Comparison of ENCODE assay signal across 8 cellular contexts in the genomic region with DNA sequence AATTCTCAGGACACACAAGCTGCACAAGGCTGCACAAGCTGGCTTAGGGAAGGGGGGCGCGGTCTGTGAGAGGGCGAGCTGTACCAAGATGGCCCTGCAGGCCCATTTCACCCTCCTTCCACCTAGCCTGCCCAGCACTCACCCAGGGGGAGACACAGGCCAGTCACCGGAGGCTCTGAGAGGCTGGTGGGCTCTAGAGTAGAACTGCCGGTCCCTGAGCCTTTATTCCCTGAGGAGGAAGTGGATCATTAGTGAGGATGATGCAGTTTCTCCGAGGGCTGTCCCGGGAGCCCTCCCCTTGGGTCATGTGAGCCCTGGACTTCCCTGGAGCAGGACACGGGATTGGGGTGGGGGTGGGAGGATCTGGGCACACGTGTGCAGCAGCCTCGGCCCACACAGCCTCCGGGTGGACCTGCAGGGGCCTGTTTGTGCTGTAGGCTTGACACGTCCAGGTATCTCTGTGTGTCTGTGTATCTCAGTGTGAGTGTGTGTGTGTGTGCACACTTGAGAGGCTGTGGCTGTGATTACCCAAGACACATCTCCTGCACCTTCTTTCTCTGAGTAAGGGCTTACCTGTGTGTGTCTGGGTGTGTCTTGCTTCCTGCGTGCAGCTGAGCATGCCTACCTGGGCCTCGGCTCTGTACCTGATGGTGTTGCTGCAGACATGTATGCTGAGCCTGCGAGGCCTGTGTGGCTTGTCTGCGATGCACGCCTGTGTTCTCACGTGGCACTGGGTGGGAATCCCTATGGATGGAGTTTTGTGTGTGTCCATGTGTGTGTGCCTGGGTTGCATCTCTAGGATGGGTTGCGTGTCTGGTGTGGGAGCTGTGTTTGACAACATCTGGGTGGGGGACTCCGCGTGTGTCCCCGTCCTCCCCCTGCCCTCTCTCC. TPM values are rescaled to one million over a fixed set of nuclear protein-coding genes. Genes with fewer than 3 reads are reported as not detected.
DNase-seq lines count a peak whose midpoint lies in the region; ATAC-seq and TF ChIP-seq lines count a peak whose summit lies in the region.

A gene (minus strand): TSS at position 195 of the 891 bp plus-strand sequence. CDS start 328 bp downstream, outside the sequence.

- DNase-seq in stimulated activated naive CD8-positive, alpha-beta T cell treated with anti-CD3 and anti-CD28 coated beads, Interleukin-15, Interleukin-2, amounts not matched to agents 100 U/mL and 50 U/mL, for 24 hours: no peak
- DNase-seq in effector memory CD8-positive, alpha-beta T cell: no peak
- DNase-seq in mucosa of descending colon (peak in 2 of 3 donors; percentile 35 to 40), aorta (peak in 1 of 2 donors; percentile 63), HuH-7 (ENCODE audit: low spot score) (no peak)
- DNase-seq in stimulated activated naive CD4-positive, alpha-beta T cell treated with Interleukin-2 at 50 U/mL for 16 hours (lab: John Stamatoyannopoulos, UW): no peak

- no peaks in the 10 kb centered on the region for H3K27me3 Mint-ChIP-seq in stimulated activated naive CD8-positive, alpha-beta T cell treated with anti-CD3 and anti-CD28 coated beads, Interleukin-15, Interleukin-2, amounts not matched to agents 100 ng/mL and 50 ng/mL, for 24 hours
- no peaks in the 10 kb centered on the region for H3K27me3 Mint-ChIP-seq in effector memory CD8-positive, alpha-beta T cell

- no peak for TF ChIP-seq CTCF in mucosa of descending colon (IDR thresholded peaks at IDR 0.05)

- no peaks in the 10 kb centered on the region for H3K36me3 Mint-ChIP-seq in stimulated activated naive CD8-positive, alpha-beta T cell treated with anti-CD3 and anti-CD28 coated beads, Interleukin-15, Interleukin-2, amounts not matched to agents 100 ng/mL and 50 ng/mL, for 24 hours (ENCODE audit: low read depth)
- peaks cover 14% of the 10 kb centered on the region for H3K36me3 Mint-ChIP-seq in effector memory CD8-positive, alpha-beta T cell (ENCODE audit: insufficient read depth)

- WGBS in aorta, 2 donors: 73 to 74% methylated on average over 22 of the region's 22 CpGs

- H3K36me3 ChIP-seq in mucosa of descending colon (ENCODE audit: low read depth): no peaks in the 10 kb centered on the region
- H3K36me3 ChIP-seq in aorta (ENCODE audit: control insufficient read depth in 1 of 2, insufficient read depth in 2 of 2, low read length in 1 of 2): no peaks in the 10 kb centered on the region

- H3K4me1 Mint-ChIP-seq in stimulated activated naive CD8-positive, alpha-beta T cell treated with anti-CD3 and anti-CD28 coated beads, Interleukin-15, Interleukin-2, amounts not matched to agents 100 ng/mL and 50 ng/mL, for 24 hours (ENCODE audit: low read depth): peaks cover 43% of the 10 kb centered on the region
- peaks cover 5 to 16% of the 10 kb centered on the region in 2 donors for H3K4me1 Mint-ChIP-seq in effector memory CD8-positive, alpha-beta T cell (ENCODE audit: low read depth in 2 of 2)

- H3K4me3 Mint-ChIP-seq in stimulated activated naive CD8-positive, alpha-beta T cell treated with anti-CD3 and anti-CD28 coated beads, Interleukin-15, Interleukin-2, amounts not matched to agents 100 ng/mL and 50 ng/mL, for 24 hours: peak within 1 kb of the TSS; percentile 52
- H3K4me3 Mint-ChIP-seq in effector memory CD8-positive, alpha-beta T cell: peak within 1 kb of the TSS; percentile 66 to 81

- no peaks in the 10 kb centered on the region for H3K9me3 ChIP-seq in mucosa of descending colon
- no peaks in the 10 kb centered on the region for H3K9me3 ChIP-seq in aorta (ENCODE audit: control insufficient read depth, low read length)

- H3K27ac Mint-ChIP-seq in stimulated activated naive CD8-positive, alpha-beta T cell treated with anti-CD3 and anti-CD28 coated beads, Interleukin-15, Interleukin-2, amounts not matched to agents 100 ng/mL and 50 ng/mL, for 24 hours: no peak within 1 kb of the TSS
- H3K27ac Mint-ChIP-seq in effector memory CD8-positive, alpha-beta T cell: peak within 1 kb of the TSS; percentile 54 to 60

- no peaks in the 10 kb centered on the region for H3K27me3 ChIP-seq in aorta (ENCODE audit: control insufficient read depth in 1 of 2, insufficient read depth in 2 of 2, low read length in 1 of 2)

- no peak for ATAC-seq in stimulated activated naive CD8-positive, alpha-beta T cell treated with anti-CD3 and anti-CD28 coated beads, Interleukin-15, Interleukin-2, amounts not matched to agents 100 U/mL and 50 U/mL, for 24 hours
- ATAC-seq in effector memory CD8-positive, alpha-beta T cell (replicated peaks): no peak
- ATAC-seq in mucosa of descending colon (peak; percentile 35), aorta (ENCODE audit: low FRiP score) (peak; percentile 28), HG03378 (IDR thresholded peaks at IDR 0.05; ENCODE audit: unreplicated experiment) (no peak)

- H3K4me3 ChIP-seq in mucosa of descending colon (no peak within 1 kb of the TSS), aorta (ENCODE audit: low read length in 2 of 2) (no peak within 1 kb of the TSS)

- intact Hi-C loops in mucosa of descending colon (cut with DNase I, micrococcal nuclease): loop anchor here in 1 of 2 donors (10.0 kb wide), 1 partner anchor 83 kb away; no protein-coding TSS in a partner anchor
- intact Hi-C loops in aorta (cut with DNase I): no loop called here

- H3K4me1 ChIP-seq in mucosa of descending colon (ENCODE audit: low read depth): peaks cover 2% of the 10 kb centered on the region
- no peaks in the 10 kb centered on the region for H3K4me1 ChIP-seq in aorta (ENCODE audit: control insufficient read depth in 1 of 2, insufficient read depth in 2 of 2, low read length in 2 of 2)

- no peak within 1 kb of the TSS for H3K27ac ChIP-seq in aorta (ENCODE audit: low read depth in 1 of 2, low read length in 2 of 2)

- H3K9me3 Mint-ChIP-seq in stimulated activated naive CD8-positive, alpha-beta T cell treated with anti-CD3 and anti-CD28 coated beads, Interleukin-15, Interleukin-2, amounts not matched to agents 100 ng/mL and 50 ng/mL, for 24 hours: no peaks in the 10 kb centered on the region
- H3K9me3 Mint-ChIP-seq in effector memory CD8-positive, alpha-beta T cell: no peaks in the 10 kb centered on the region

RNA-seq across cellular contexts. Expression of the gene that starts here (rescaled TPM):
- total RNA-seq in mucosa of descending colon (10 to 100 TPM; 24.3 to 35.1 (median 24.9) TPM), aorta (10 to 100 TPM; 12.6 to 13.1 TPM)
- polyA plus RNA-seq in aorta: 10 to 100 TPM in 1 of 2 donors, 1 to 10 TPM in 1; 5.2 to 45.3 TPM

Comparison
In these comparisons a context has a peak if more than half of its experiments do, and no peak if none do; other contexts are left out.
1. ATAC-seq: peak in mucosa of descending colon (single experiment) and aorta (single experiment); none in stimulated activated naive CD8-positive, alpha-beta T cell treated with anti-CD3 and anti-CD28 coated beads, Interleukin-15, Interleukin-2, amounts not matched to agents 100 U/mL and 50 U/mL, for 24 hours (single experiment), effector memory CD8-positive, alpha-beta T cell (single experiment) and HG03378 (single experiment).
2. DNase-seq: peak in mucosa of descending colon (2 of 3); none in stimulated activated naive CD8-positive, alpha-beta T cell treated with anti-CD3 and anti-CD28 coated beads, Interleukin-15, Interleukin-2, amounts not matched to agents 100 U/mL and 50 U/mL, for 24 hours (single experiment), effector memory CD8-positive, alpha-beta T cell (0 of 3), HuH-7 (single experiment) and stimulated activated naive CD4-positive, alpha-beta T cell treated with Interleukin-2 at 50 U/mL for 16 hours (single experiment).